Comparison of ENCODE assay signal across 11 cellular contexts in genomic region chrX:118350221-118350620, GRCh38. TPM values are rescaled to one million over a fixed set of nuclear protein-coding genes. Genes with fewer than 3 reads are reported as not detected.
DNase-seq lines count a peak whose midpoint lies in the region; ATAC-seq and TF ChIP-seq lines count a peak whose summit lies in the region.
"Had no signal": no experiment of that assay in that cellular context is flagged by ENCODE, and none has a peak within 500 bp of the region (broad histone marks: within the 10 kb centered on the region; RNA-seq: fewer than 3 reads in every experiment).

No MANE protein-coding gene starts in this region.

- TF ChIP-seq CTCF in HFFc6 (IDR thresholded peaks at IDR 0.05) = no peak
- TF ChIP-seq CTCF in fibroblast of lung (conservative IDR thresholded peaks at IDR 0.05 in 1 of 2, IDR thresholded peaks at IDR 0.05 in 1 of 2; ENCODE audit: low read depth in 1 of 2, low read length in 2 of 2) = no peak
- no peak for TF ChIP-seq CTCF in tibial nerve (IDR thresholded peaks at IDR 0.05)
- TF ChIP-seq CTCF in coronary artery (IDR thresholded peaks at IDR 0.05) = no peak

- H3K36me3 Mint-ChIP-seq in HFFc6 (ENCODE audit: low read depth) = no peaks in the 10 kb centered on the region
- peaks cover 2% of the 10 kb centered on the region for H3K36me3 Mint-ChIP-seq in T-helper 17 cell (ENCODE audit: low read depth)

- H3K27me3 ChIP-seq in ACC112 (ENCODE audit: insufficient read depth, low read length) (no peaks in the 10 kb centered on the region), fibroblast of lung (ENCODE audit: control insufficient read depth, insufficient read depth, low read length) (no peaks in the 10 kb centered on the region), tibial nerve (no peaks in the 10 kb centered on the region)
- H3K27me3 ChIP-seq: SJSA1 had no signal

- H3K36me3 ChIP-seq in ACC112 (ENCODE audit: insufficient read depth, low read length) = no peaks in the 10 kb centered on the region
- no peaks in the 10 kb centered on the region for H3K36me3 ChIP-seq in fibroblast of lung (ENCODE audit: control insufficient read depth, insufficient read depth, low read length)
- H3K36me3 ChIP-seq in tibial nerve = no peaks in the 10 kb centered on the region

- H3K27ac ChIP-seq in ACC112 (ENCODE audit: low read depth, low read length) (peak overlapping the region; percentile 63), fibroblast of lung (ENCODE audit: insufficient read depth, low read length) (no peak overlapping the region), tibial nerve (peak overlapping the region in 1 of 4 donors; percentile 15), coronary artery (no peak overlapping the region)
- H3K27ac ChIP-seq: C4-2B had no signal

- peak overlapping the region; percentile 64 for H3K4me2 ChIP-seq in fibroblast of lung (ENCODE audit: extremely low read depth, insufficient read depth, low read length)

- no peak for DNase-seq in HFFc6
- no peak for DNase-seq in T-helper 17 cell
- DNase-seq in fibroblast of lung (ENCODE audit: low read depth in 2 of 2) = peak; percentile 31 to 42
- DNase-seq in tibial nerve (ENCODE audit: low spot score in 2 of 2) = no peak
- no peak for DNase-seq in stimulated activated CD4-positive, alpha-beta T cell treated with anti-CD3 and anti-CD28 coated beads, Interleukin-4, amount 100 ng/mL, for 4 hours
- DNase-seq in coronary artery (ENCODE audit: low spot score) = no peak

- peak overlapping the region; percentile 79 for H3K4me3 Mint-ChIP-seq in HFFc6
- peak overlapping the region; percentile 9 for H3K4me3 Mint-ChIP-seq in T-helper 17 cell

- H2AFZ ChIP-seq in ACC112 (ENCODE audit: low read length, unreplicated experiment) = peak overlapping the region; percentile 25
- no peak overlapping the region for H2AFZ ChIP-seq in fibroblast of lung (ENCODE audit: low read length)

- TF ChIP-seq EP300 in tibial nerve (IDR thresholded peaks at IDR 0.05) = no peak

- peak overlapping the region; percentile 73 for H3K27ac Mint-ChIP-seq in HFFc6
- no peak overlapping the region for H3K27ac Mint-ChIP-seq in T-helper 17 cell
- H3K27ac Mint-ChIP-seq: activated T-helper 2 cell treated with anti-CD3 and anti-CD28 coated beads, Interferon-gamma antibody, Interleukin-2, Interleukin-4, amounts not matched to agents 10 μg/mL and 5 μg/mL and 100 μg/mL, durations not matched to agents 14 hours and 24 hours and 36 hours had no signal

- ATAC-seq in T-helper 17 cell (no peak), HG03097 (IDR thresholded peaks at IDR 0.05; ENCODE audit: low FRiP score, unreplicated experiment) (no peak)

- no peaks in the 10 kb centered on the region for H4K20me1 ChIP-seq in fibroblast of lung (ENCODE audit: control insufficient read depth, extremely low read depth, insufficient read depth, low read length)

- H3K9me3 ChIP-seq in T-helper 17 cell (ENCODE audit: control insufficient read depth, low read length, poor library complexity, severe bottlenecking) (no peaks in the 10 kb centered on the region), fibroblast of lung (ENCODE audit: control insufficient read depth, insufficient read depth, low read depth, low read length) (no peaks in the 10 kb centered on the region), tibial nerve (no peaks in the 10 kb centered on the region)
- H3K9me3 ChIP-seq: SJSA1 had no signal

- H3K27me3 Mint-ChIP-seq in HFFc6 (ENCODE audit: insufficient read depth) = no peaks in the 10 kb centered on the region
- no peaks in the 10 kb centered on the region for H3K27me3 Mint-ChIP-seq in T-helper 17 cell

- peaks cover 56% of the 10 kb centered on the region for H3K4me1 Mint-ChIP-seq in HFFc6 (ENCODE audit: low read depth)
- H3K4me1 Mint-ChIP-seq in T-helper 17 cell = peaks cover 30% of the 10 kb centered on the region

- TF ChIP-seq POLR2A in tibial nerve (IDR thresholded peaks at IDR 0.05) = no peak

- H3K4me1 ChIP-seq in ACC112 (ENCODE audit: control insufficient read depth, insufficient read depth, low read length, unreplicated experiment) (peaks cover 38% of the 10 kb centered on the region), fibroblast of lung (ENCODE audit: control insufficient read depth, extremely low read depth, insufficient read depth, low read length) (no peaks in the 10 kb centered on the region), tibial nerve (peaks cover 0 to 36% (median 3%) of the 10 kb centered on the region in 4 donors)

- H3K9ac ChIP-seq in fibroblast of lung (ENCODE audit: insufficient read depth, low read length) = no peak overlapping the region

- H3K9me3 Mint-ChIP-seq in HFFc6 = no peaks in the 10 kb centered on the region
- H3K9me3 Mint-ChIP-seq: activated T-helper 2 cell treated with anti-CD3 and anti-CD28 coated beads, Interferon-gamma antibody, Interleukin-2, Interleukin-4, amounts not matched to agents 10 μg/mL and 5 μg/mL and 100 μg/mL, durations not matched to agents 14 hours and 24 hours and 36 hours had no signal

- H3K79me2 ChIP-seq in ACC112 (ENCODE audit: control insufficient read depth, insufficient read depth, low read length, unreplicated experiment) (peaks cover 74% of the 10 kb centered on the region), fibroblast of lung (ENCODE audit: control insufficient read depth, insufficient read depth, low read length) (peaks cover 74% of the 10 kb centered on the region)

- H3K4me3 ChIP-seq in ACC112 (ENCODE audit: low read depth, low read length) (peak overlapping the region; percentile 66), fibroblast of lung (replicated peaks in 1 of 4; ENCODE audit: control extremely low read depth in 1 of 4, insufficient read depth in 1 of 4, low read depth in 3 of 4, low read length in 4 of 4) (peak overlapping the region in 3 of 4 experiments; percentile 9 to 42 (median 37)), tibial nerve (no peak overlapping the region), coronary artery (no peak overlapping the region)
- H3K4me3 ChIP-seq: SJSA1 had no signal

- 44 to 58% methylated on average over 6 of the region's 6 CpGs for WGBS in tibial nerve, 2 donors

RNA-seq across cellular contexts. Expression of gene WDR44, which starts 4.3 kb away (rescaled TPM):
- total RNA-seq in HFFc6 (2021; fragmentation: NEBNext Ultra II Directional; extraction: Animal tissue kit (Norgen Biotek cat#: 25700)) = 10 to 100 TPM; 20.4 to 25.8 (median 22.6) TPM
- total RNA-seq in T-helper 17 cell = 10 to 100 TPM; 15.4 to 18.0 TPM
- 12.1 and 15.0 TPM in 2 replicates for total RNA-seq in fibroblast of lung
- polyA plus RNA-seq in fibroblast of lung = 20.6 and 22.8 TPM in 2 replicates
- 10.4 and 11.6 TPM in 2 replicates for polyA plus RNA-seq in fibroblast of lung (2012)
- polyA minus RNA-seq in fibroblast of lung (ENCODE audit: low replicate concordance) = 2.5 and 4.7 TPM in 2 replicates
- 10 to 100 TPM; 16.2 to 24.5 (median 19.2) TPM for total RNA-seq in tibial nerve

Comparison
In these comparisons a context has a peak if more than half of its experiments do, and no peak if none do; other contexts are left out.
1. H3K4me3 ChIP-seq: peak in ACC112 (single experiment) and fibroblast of lung (3 of 4); none in tibial nerve (0 of 4) and coronary artery (single experiment).
2. DNase-seq: peak in fibroblast of lung (2 of 2); none in HFFc6 (single experiment), T-helper 17 cell (0 of 3), tibial nerve (0 of 2), stimulated activated CD4-positive, alpha-beta T cell treated with anti-CD3 and anti-CD28 coated beads, Interleukin-4, amount 100 ng/mL, for 4 hours (0 of 2) and coronary artery (single experiment).